Comparison of ENCODE assay signal across 25 cellular contexts in genomic region chr22:31647921-31648320, GRCh38. TPM values are rescaled to one million over a fixed set of nuclear protein-coding genes. Genes with fewer than 3 reads are reported as not detected.
DNase-seq lines count a peak whose midpoint lies in the region; ATAC-seq and TF ChIP-seq lines count a peak whose summit lies in the region.
"Had no signal": no experiment of that assay in that cellular context is flagged by ENCODE, and none has a peak within 500 bp of the region (broad histone marks: within the 10 kb centered on the region; RNA-seq: fewer than 3 reads in every experiment).

No MANE protein-coding gene starts in this region.

- H3K27me3 Mint-ChIP-seq in activated naive CD8-positive, alpha-beta T cell, result no peaks in the 10 kb centered on the region
- no peaks in the 10 kb centered on the region for H3K27me3 Mint-ChIP-seq in activated naive CD8-positive, alpha-beta T cell treated with anti-CD3 and anti-CD28 coated beads, Interleukin-2, amount 50 U/mL, for 24 hours
- H3K27me3 Mint-ChIP-seq in activated T-helper 1 cell treated with anti-CD3 and anti-CD28 coated beads, Interleukin-12 subunit alpha, Interleukin-12 subunit beta, Interleukin-2, Interleukin-4 antibody, amounts not matched to agents 30 ng/mL and 10 ng/mL and 1 ng/mL, durations not matched to agents 14 hours and 24 hours and 36 hours (ENCODE audit: insufficient read depth), result no peaks in the 10 kb centered on the region
- no peaks in the 10 kb centered on the region for H3K27me3 Mint-ChIP-seq in CD4-positive, alpha-beta memory T cell

- H3K27ac ChIP-seq in hepatocyte (peak overlapping the region; percentile 75), thymus (ENCODE audit: low read depth) (peak overlapping the region; percentile 74)
- no peak overlapping the region for H3K27ac ChIP-seq in effector memory CD4-positive, alpha-beta T cell (ENCODE audit: insufficient read depth, low read length, poor library complexity, severe bottlenecking)
- H3K27ac ChIP-seq in CD4-positive, alpha-beta memory T cell (ENCODE audit: low read depth, low read length), result no peak overlapping the region
- H3K27ac ChIP-seq: C4-2B, cardiac muscle cell, gastrocnemius medialis, KMS-11, ovary, right atrium auricular region, suprapubic skin had no signal

- no peak for ATAC-seq in activated naive CD8-positive, alpha-beta T cell treated with anti-CD3 and anti-CD28 coated beads, Interleukin-2, amount 50 U/mL, for 24 hours
- ATAC-seq in HG03469 (IDR thresholded peaks at IDR 0.05; ENCODE audit: unreplicated experiment), result no peak
- ATAC-seq: gastrocnemius medialis, natural killer cell, SK-N-SH treated with all-trans-retinoic acid at 6 μM for 48 hours had no signal

- H4K20me1 ChIP-seq in hepatocyte (ENCODE audit: insufficient read depth, poor library complexity, severe bottlenecking), result peaks cover 6% of the 10 kb centered on the region

- CTCF ChIA-PET in CD4-positive, alpha-beta memory T cell (lab: Charles Lee; ENCODE audit: partially characterized antibody), result interaction anchor here (1.8 kb wide), 2 partner anchors 14 to 18 kb away, joined by 3 to 6 read pairs; no protein-coding TSS in a partner anchor

- intact Hi-C loops in activated T-helper 1 cell treated with anti-CD3 and anti-CD28 coated beads, Interleukin-12 subunit alpha, Interleukin-12 subunit beta, Interleukin-2, Interleukin-4 antibody, amounts not matched to agents 30 ng/mL and 10 ng/mL and 1 ng/mL, durations not matched to agents 14 hours and 24 hours and 36 hours (cut with micrococcal nuclease), result no loop called here
- intact Hi-C loops in CD4-positive, alpha-beta memory T cell (cut with micrococcal nuclease), result no loop called here

- H3K4me2 ChIP-seq in hepatocyte, result no peak overlapping the region
- H3K4me2 ChIP-seq: KMS-11 had no signal

- H3K27me3 ChIP-seq in hepatocyte (no peaks in the 10 kb centered on the region), thymus (ENCODE audit: control insufficient read depth, insufficient read depth) (no peaks in the 10 kb centered on the region)
- H3K27me3 ChIP-seq in effector memory CD4-positive, alpha-beta T cell (replicated peaks; ENCODE audit: control insufficient read depth, insufficient read depth, low read length, poor library complexity, severe bottlenecking), result no peaks in the 10 kb centered on the region
- no peaks in the 10 kb centered on the region for H3K27me3 ChIP-seq in CD4-positive, alpha-beta memory T cell (ENCODE audit: insufficient read depth, low read length)
- H3K27me3 ChIP-seq: cardiac muscle cell, gastrocnemius medialis, ovary, right atrium auricular region, suprapubic skin had no signal

- 97% methylated on average over 7 of the region's 7 CpGs for WGBS in hepatocyte (ENCODE audit: low lambda C conversion rate, missing lambda C conversion rate)
- 92% methylated on average over 7 of the region's 7 CpGs for WGBS in thymus

- no peaks in the 10 kb centered on the region for H3K9me3 ChIP-seq in hepatocyte (ENCODE audit: low read depth)
- no peaks in the 10 kb centered on the region for H3K9me3 ChIP-seq in thymus (ENCODE audit: control insufficient read depth)
- H3K9me3 ChIP-seq in effector memory CD4-positive, alpha-beta T cell (ENCODE audit: control insufficient read depth, low read length), result no peaks in the 10 kb centered on the region
- no peaks in the 10 kb centered on the region for H3K9me3 ChIP-seq in CD4-positive, alpha-beta memory T cell (ENCODE audit: control insufficient read depth in 1 of 2, low read length in 2 of 2)
- H3K9me3 ChIP-seq: gastrocnemius medialis, ovary, right atrium auricular region, suprapubic skin had no signal

- peaks cover 66% of the 10 kb centered on the region for H3K79me2 ChIP-seq in hepatocyte

- H3K4me1 ChIP-seq in hepatocyte (ENCODE audit: insufficient read depth) (peaks cover 23% of the 10 kb centered on the region), thymus (ENCODE audit: control insufficient read depth, insufficient read depth, low read length) (no peaks in the 10 kb centered on the region)
- H3K4me1 ChIP-seq in effector memory CD4-positive, alpha-beta T cell (ENCODE audit: control insufficient read depth, insufficient read depth, low read length, poor library complexity, severe bottlenecking), result no peaks in the 10 kb centered on the region
- peaks cover 3% of the 10 kb centered on the region for H3K4me1 ChIP-seq in CD4-positive, alpha-beta memory T cell (ENCODE audit: insufficient read depth, low read length)
- H3K4me1 ChIP-seq: right atrium auricular region had no signal

- POLR2A ChIA-PET in CD4-positive, alpha-beta memory T cell (lab: Charles Lee; ENCODE audit: partially characterized antibody), result interaction anchor here (1.6 kb wide), 1 partner anchor 14 kb away, joined by 7 read pairs; the partner anchor contains the start of gene PISD

- no peak for TF ChIP-seq CTCF in hepatocyte (IDR thresholded peaks at IDR 0.05; ENCODE audit: poor library complexity)

- H3K27ac Mint-ChIP-seq in activated naive CD8-positive, alpha-beta T cell, result peak overlapping the region; percentile 10
- H3K27ac Mint-ChIP-seq in activated naive CD8-positive, alpha-beta T cell treated with anti-CD3 and anti-CD28 coated beads, Interleukin-2, amount 50 U/mL, for 24 hours, result no peak overlapping the region
- H3K27ac Mint-ChIP-seq in activated T-helper 1 cell treated with anti-CD3 and anti-CD28 coated beads, Interleukin-12 subunit alpha, Interleukin-12 subunit beta, Interleukin-2, Interleukin-4 antibody, amounts not matched to agents 30 ng/mL and 10 ng/mL and 1 ng/mL, durations not matched to agents 14 hours and 24 hours and 36 hours, result peak overlapping the region; percentile 7
- peak overlapping the region in 1 of 7 donors; percentile 19 for H3K27ac Mint-ChIP-seq in CD4-positive, alpha-beta memory T cell
- H3K27ac Mint-ChIP-seq: natural killer cell had no signal

- no peak overlapping the region for H3K4me3 ChIP-seq in hepatocyte
- no peak overlapping the region for H3K4me3 ChIP-seq in thymus (ENCODE audit: low read length)
- no peak overlapping the region for H3K4me3 ChIP-seq in effector memory CD4-positive, alpha-beta T cell (ENCODE audit: insufficient read depth, low read depth, low read length, poor library complexity, severe bottlenecking)
- no peak overlapping the region for H3K4me3 ChIP-seq in CD4-positive, alpha-beta memory T cell (ENCODE audit: low read length in 2 of 2)
- H3K4me3 ChIP-seq: cardiac muscle cell, gastrocnemius medialis, ovary, right atrium auricular region, suprapubic skin had no signal

- no peaks in the 10 kb centered on the region for H3K9me3 Mint-ChIP-seq in activated naive CD8-positive, alpha-beta T cell (ENCODE audit: low read depth)
- no peaks in the 10 kb centered on the region for H3K9me3 Mint-ChIP-seq in activated naive CD8-positive, alpha-beta T cell treated with anti-CD3 and anti-CD28 coated beads, Interleukin-2, amount 50 U/mL, for 24 hours
- H3K9me3 Mint-ChIP-seq in activated T-helper 1 cell treated with anti-CD3 and anti-CD28 coated beads, Interleukin-12 subunit alpha, Interleukin-12 subunit beta, Interleukin-2, Interleukin-4 antibody, amounts not matched to agents 30 ng/mL and 10 ng/mL and 1 ng/mL, durations not matched to agents 14 hours and 24 hours and 36 hours, result no peaks in the 10 kb centered on the region
- no peaks in the 10 kb centered on the region for H3K9me3 Mint-ChIP-seq in CD4-positive, alpha-beta memory T cell
- H3K9me3 Mint-ChIP-seq: natural killer cell had no signal

- peaks cover 38% of the 10 kb centered on the region for H3K4me1 Mint-ChIP-seq in activated naive CD8-positive, alpha-beta T cell (ENCODE audit: low read depth)
- H3K4me1 Mint-ChIP-seq in activated naive CD8-positive, alpha-beta T cell treated with anti-CD3 and anti-CD28 coated beads, Interleukin-2, amount 50 U/mL, for 24 hours, result peaks cover 52% of the 10 kb centered on the region
- peaks cover 21% of the 10 kb centered on the region for H3K4me1 Mint-ChIP-seq in activated T-helper 1 cell treated with anti-CD3 and anti-CD28 coated beads, Interleukin-12 subunit alpha, Interleukin-12 subunit beta, Interleukin-2, Interleukin-4 antibody, amounts not matched to agents 30 ng/mL and 10 ng/mL and 1 ng/mL, durations not matched to agents 14 hours and 24 hours and 36 hours (ENCODE audit: low read depth)
- H3K4me1 Mint-ChIP-seq in CD4-positive, alpha-beta memory T cell, result peaks cover 11 to 26% (median 16%) of the 10 kb centered on the region in 4 donors
- H3K4me1 Mint-ChIP-seq: natural killer cell had no signal

- no peaks in the 10 kb centered on the region for H3K9me2 ChIP-seq in hepatocyte (replicated peaks; ENCODE audit: insufficient read depth)

- H3K36me3 ChIP-seq in hepatocyte (replicated peaks; ENCODE audit: insufficient read depth, low read depth) (no peaks in the 10 kb centered on the region), thymus (ENCODE audit: control insufficient read depth, insufficient read depth) (peaks cover 21% of the 10 kb centered on the region)
- peaks cover 40% of the 10 kb centered on the region for H3K36me3 ChIP-seq in effector memory CD4-positive, alpha-beta T cell (ENCODE audit: control insufficient read depth, insufficient read depth, low read length)
- H3K36me3 ChIP-seq in CD4-positive, alpha-beta memory T cell (ENCODE audit: insufficient read depth, low read length), result peaks cover 18% of the 10 kb centered on the region
- H3K36me3 ChIP-seq: ovary had no signal

- no peak overlapping the region for H2AFZ ChIP-seq in hepatocyte

- no peak overlapping the region for H3K4me3 Mint-ChIP-seq in activated naive CD8-positive, alpha-beta T cell
- no peak overlapping the region for H3K4me3 Mint-ChIP-seq in activated naive CD8-positive, alpha-beta T cell treated with anti-CD3 and anti-CD28 coated beads, Interleukin-2, amount 50 U/mL, for 24 hours
- no peak overlapping the region for H3K4me3 Mint-ChIP-seq in activated T-helper 1 cell treated with anti-CD3 and anti-CD28 coated beads, Interleukin-12 subunit alpha, Interleukin-12 subunit beta, Interleukin-2, Interleukin-4 antibody, amounts not matched to agents 30 ng/mL and 10 ng/mL and 1 ng/mL, durations not matched to agents 14 hours and 24 hours and 36 hours
- H3K4me3 Mint-ChIP-seq in CD4-positive, alpha-beta memory T cell, result no peak overlapping the region
- H3K4me3 Mint-ChIP-seq: natural killer cell had no signal

- peaks cover 2% of the 10 kb centered on the region for H3K36me3 Mint-ChIP-seq in activated naive CD8-positive, alpha-beta T cell
- peaks cover 44% of the 10 kb centered on the region for H3K36me3 Mint-ChIP-seq in activated naive CD8-positive, alpha-beta T cell treated with anti-CD3 and anti-CD28 coated beads, Interleukin-2, amount 50 U/mL, for 24 hours (ENCODE audit: low read depth)
- peaks cover 18% of the 10 kb centered on the region for H3K36me3 Mint-ChIP-seq in activated T-helper 1 cell treated with anti-CD3 and anti-CD28 coated beads, Interleukin-12 subunit alpha, Interleukin-12 subunit beta, Interleukin-2, Interleukin-4 antibody, amounts not matched to agents 30 ng/mL and 10 ng/mL and 1 ng/mL, durations not matched to agents 14 hours and 24 hours and 36 hours (ENCODE audit: low read depth)
- peaks cover 32 to 49% of the 10 kb centered on the region in 2 donors for H3K36me3 Mint-ChIP-seq in CD4-positive, alpha-beta memory T cell
- H3K36me3 Mint-ChIP-seq: natural killer cell had no signal

- DNase-seq in activated naive CD8-positive, alpha-beta T cell treated with anti-CD3 and anti-CD28 coated beads, Interleukin-2, amount 50 U/mL, for 24 hours, result no peak
- DNase-seq in activated T-helper 1 cell treated with anti-CD3 and anti-CD28 coated beads, Interleukin-12 subunit alpha, Interleukin-12 subunit beta, Interleukin-2, Interleukin-4 antibody, amounts not matched to agents 30 ng/mL and 10 ng/mL and 1 ng/mL, durations not matched to agents 14 hours and 24 hours and 36 hours (ENCODE audit: low spot score), result no peak
- no peak for DNase-seq in hepatocyte (ENCODE audit: low spot score)
- no peak for DNase-seq in effector memory CD4-positive, alpha-beta T cell
- no peak for DNase-seq in CD4-positive, alpha-beta memory T cell
- DNase-seq: ACHN; activated effector memory CD4-positive, alpha-beta T cell treated with Interleukin-2 at 50 U/mL for 16 hours; amniotic stem cell; DMS 273 treated with DMSO at 0.1 percent for 48 hours; gastrocnemius medialis; MV-4-11; natural killer cell; NCI-H1694 treated with DMSO at 0.1 percent for 48 hours; NCI-H345; ovary; T-helper 9 cell had no signal

RNA-seq across cellular contexts. Expression of gene PISD, which starts 14.1 kb away (rescaled TPM):
- 43.8 and 43.9 TPM in 2 replicates for total RNA-seq in activated T-helper 1 cell treated with anti-CD3 and anti-CD28 coated beads, Interleukin-12 subunit alpha, Interleukin-12 subunit beta, Interleukin-2, Interleukin-4 antibody, amounts not matched to agents 30 ng/mL and 10 ng/mL and 1 ng/mL, durations not matched to agents 14 hours and 24 hours and 36 hours
- total RNA-seq in hepatocyte, result 46.2 and 54.7 TPM in 2 replicates
- polyA plus RNA-seq in hepatocyte (62.9 and 64.0 TPM in 2 replicates), thymus (31.8 TPM)
- total RNA-seq in CD4-positive, alpha-beta memory T cell, result 10 to 100 TPM; 34.3 to 35.4 TPM
- polyA plus RNA-seq in CD4-positive, alpha-beta memory T cell, result 10 to 100 TPM; 16.7 to 27.3 TPM

Comparison
In these comparisons a context has a peak if more than half of its experiments do, and no peak if none do; other contexts are left out.
1. H3K27ac ChIP-seq: peak in hepatocyte (single experiment) and thymus (single experiment); none in effector memory CD4-positive, alpha-beta T cell (single experiment) and CD4-positive, alpha-beta memory T cell (single experiment).